Comparison of ENCODE assay signal across 9 cellular contexts in the genomic region with DNA sequence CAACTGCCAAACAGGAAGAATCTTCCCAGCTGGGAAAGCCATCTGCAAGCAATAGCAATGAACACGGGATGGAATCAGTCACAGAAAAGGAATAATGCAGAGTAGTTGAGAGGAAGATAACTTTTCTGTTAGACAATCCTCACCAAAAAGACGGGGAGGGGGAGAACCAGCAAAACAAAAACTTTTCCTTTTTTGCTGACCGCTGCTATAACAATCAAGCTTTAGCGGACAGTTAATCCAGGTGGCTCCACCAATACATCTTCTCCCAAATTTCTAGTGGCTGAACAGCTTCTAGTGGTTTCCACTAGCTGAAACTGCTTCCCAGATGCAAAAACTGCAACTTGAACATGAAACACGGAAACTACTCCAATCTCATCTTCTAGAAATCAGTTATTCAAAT. TPM values are rescaled to one million over a fixed set of nuclear protein-coding genes. Genes with fewer than 3 reads are reported as not detected.
DNase-seq lines count a peak whose midpoint lies in the region; ATAC-seq and TF ChIP-seq lines count a peak whose summit lies in the region.
"Had no signal": no experiment of that assay in that cellular context is flagged by ENCODE, and none has a peak within 500 bp of the region (broad histone marks: within the 10 kb centered on the region; RNA-seq: fewer than 3 reads in every experiment).

No MANE protein-coding gene starts in this region.

- H3K4me3 ChIP-seq in HFF-Myc (replicated peaks; ENCODE audit: low read depth, low read length) = peak overlapping the region; percentile 93
- H3K4me3 ChIP-seq in iPS-11a (ENCODE audit: low read depth, low read length) = peak overlapping the region; percentile 93

- no peak for ATAC-seq in activated CD8-positive, alpha-beta T cell treated with anti-CD3 and anti-CD28 coated beads, Interleukin-2, amount 10 ng/mL, durations not matched to agents 7 days and 5 days
- ATAC-seq in stimulated activated effector memory CD8-positive, alpha-beta T cell treated with anti-CD3 and anti-CD28 coated beads, Interleukin-12 subunit alpha, Interleukin-12 subunit beta, amount 100 ng/mL, for 72 hours = no peak
- no peak for ATAC-seq in GM19351 (IDR thresholded peaks at IDR 0.05; ENCODE audit: unreplicated experiment)
- ATAC-seq in GM21619 (IDR thresholded peaks at IDR 0.05; ENCODE audit: unreplicated experiment) = no peak
- no peak for ATAC-seq in GM18861 (IDR thresholded peaks at IDR 0.05; ENCODE audit: unreplicated experiment)

- CTCF ChIA-PET in activated CD8-positive, alpha-beta T cell treated with anti-CD3 and anti-CD28 coated beads, Interleukin-2, amount 10 ng/mL, durations not matched to agents 7 days and 5 days (lab: Charles Lee) = interaction anchor here (0.8 to 5.0 kb wide), 8 partner anchors 26 to 244 kb away, joined by 3 to 19 read pairs (median 4); no protein-coding TSS in a partner anchor

- POLR2A ChIA-PET in activated CD8-positive, alpha-beta T cell treated with anti-CD3 and anti-CD28 coated beads, Interleukin-2, amount 10 ng/mL, durations not matched to agents 7 days and 5 days (lab: Charles Lee) = interaction anchor here (0.6 to 2.0 kb wide), 8 partner anchors 19 to 1906 kb away, joined by 3 to 6 read pairs (median 4); a partner anchor contains a TSS

- peak overlapping the region; percentile 95 for H3K27ac Mint-ChIP-seq in activated CD8-positive, alpha-beta T cell treated with anti-CD3 and anti-CD28 coated beads, Interleukin-2, amount 10 ng/mL, durations not matched to agents 7 days and 5 days
- H3K27ac Mint-ChIP-seq in stimulated activated effector memory CD8-positive, alpha-beta T cell treated with anti-CD3 and anti-CD28 coated beads, Interleukin-12 subunit alpha, Interleukin-12 subunit beta, amount 100 ng/mL, for 72 hours = peak overlapping the region; percentile 96

- no peaks in the 10 kb centered on the region for H3K9me3 Mint-ChIP-seq in activated CD8-positive, alpha-beta T cell treated with anti-CD3 and anti-CD28 coated beads, Interleukin-2, amount 10 ng/mL, durations not matched to agents 7 days and 5 days (ENCODE audit: insufficient read depth)
- H3K9me3 Mint-ChIP-seq in stimulated activated effector memory CD8-positive, alpha-beta T cell treated with anti-CD3 and anti-CD28 coated beads, Interleukin-12 subunit alpha, Interleukin-12 subunit beta, amount 100 ng/mL, for 72 hours = no peaks in the 10 kb centered on the region

- peaks cover 42% of the 10 kb centered on the region for H3K4me1 Mint-ChIP-seq in activated CD8-positive, alpha-beta T cell treated with anti-CD3 and anti-CD28 coated beads, Interleukin-2, amount 10 ng/mL, durations not matched to agents 7 days and 5 days (ENCODE audit: low read depth)
- peaks cover 61% of the 10 kb centered on the region for H3K4me1 Mint-ChIP-seq in stimulated activated effector memory CD8-positive, alpha-beta T cell treated with anti-CD3 and anti-CD28 coated beads, Interleukin-12 subunit alpha, Interleukin-12 subunit beta, amount 100 ng/mL, for 72 hours

- H3K36me3 Mint-ChIP-seq in activated CD8-positive, alpha-beta T cell treated with anti-CD3 and anti-CD28 coated beads, Interleukin-2, amount 10 ng/mL, durations not matched to agents 7 days and 5 days (ENCODE audit: low read depth) = peaks cover 22% of the 10 kb centered on the region
- H3K36me3 Mint-ChIP-seq in stimulated activated effector memory CD8-positive, alpha-beta T cell treated with anti-CD3 and anti-CD28 coated beads, Interleukin-12 subunit alpha, Interleukin-12 subunit beta, amount 100 ng/mL, for 72 hours = peaks cover 33% of the 10 kb centered on the region

- no peak for DNase-seq in HFF-Myc (ENCODE audit: extremely low read depth, low read depth)
- no peak for DNase-seq in activated CD8-positive, alpha-beta T cell treated with anti-CD3 and anti-CD28 coated beads, Interleukin-2, amount 10 ng/mL, durations not matched to agents 7 days and 5 days
- no peak for DNase-seq in stimulated activated effector memory CD8-positive, alpha-beta T cell treated with anti-CD3 and anti-CD28 coated beads, Interleukin-12 subunit alpha, Interleukin-12 subunit beta, amount 100 ng/mL, for 72 hours (ENCODE audit: low spot score in 2 of 2)
- DNase-seq in stimulated activated CD4-positive, alpha-beta T cell treated with anti-CD3 and anti-CD28 coated beads, Interleukin-4, amount 100 ng/mL, for 4 hours = no peak
- DNase-seq: amniotic stem cell had no signal

- no peaks in the 10 kb centered on the region for H3K27me3 Mint-ChIP-seq in activated CD8-positive, alpha-beta T cell treated with anti-CD3 and anti-CD28 coated beads, Interleukin-2, amount 10 ng/mL, durations not matched to agents 7 days and 5 days (ENCODE audit: low read depth)

- peak overlapping the region; percentile 93 for H3K4me3 Mint-ChIP-seq in activated CD8-positive, alpha-beta T cell treated with anti-CD3 and anti-CD28 coated beads, Interleukin-2, amount 10 ng/mL, durations not matched to agents 7 days and 5 days
- peak overlapping the region; percentile 84 for H3K4me3 Mint-ChIP-seq in stimulated activated effector memory CD8-positive, alpha-beta T cell treated with anti-CD3 and anti-CD28 coated beads, Interleukin-12 subunit alpha, Interleukin-12 subunit beta, amount 100 ng/mL, for 72 hours

- no peak for TF ChIP-seq CTCF in HFF-Myc (IDR thresholded peaks at IDR 0.05; ENCODE audit: low read depth, low read length, missing control alignments)

RNA-seq across cellular contexts. Expression of a gene that starts 1.0 kb away (rescaled TPM):
- total RNA-seq in activated CD8-positive, alpha-beta T cell treated with anti-CD3 and anti-CD28 coated beads, Interleukin-2, amount 10 ng/mL, durations not matched to agents 7 days and 5 days = 10 to 100 TPM; 22.2 to 27.7 TPM

RNA-seq across cellular contexts. Expression of a gene that starts 40.2 kb away (rescaled TPM):
- 1 to 10 TPM; 1.1 to 1.3 TPM for total RNA-seq in activated CD8-positive, alpha-beta T cell treated with anti-CD3 and anti-CD28 coated beads, Interleukin-2, amount 10 ng/mL, durations not matched to agents 7 days and 5 days
